In the genomic region with DNA sequence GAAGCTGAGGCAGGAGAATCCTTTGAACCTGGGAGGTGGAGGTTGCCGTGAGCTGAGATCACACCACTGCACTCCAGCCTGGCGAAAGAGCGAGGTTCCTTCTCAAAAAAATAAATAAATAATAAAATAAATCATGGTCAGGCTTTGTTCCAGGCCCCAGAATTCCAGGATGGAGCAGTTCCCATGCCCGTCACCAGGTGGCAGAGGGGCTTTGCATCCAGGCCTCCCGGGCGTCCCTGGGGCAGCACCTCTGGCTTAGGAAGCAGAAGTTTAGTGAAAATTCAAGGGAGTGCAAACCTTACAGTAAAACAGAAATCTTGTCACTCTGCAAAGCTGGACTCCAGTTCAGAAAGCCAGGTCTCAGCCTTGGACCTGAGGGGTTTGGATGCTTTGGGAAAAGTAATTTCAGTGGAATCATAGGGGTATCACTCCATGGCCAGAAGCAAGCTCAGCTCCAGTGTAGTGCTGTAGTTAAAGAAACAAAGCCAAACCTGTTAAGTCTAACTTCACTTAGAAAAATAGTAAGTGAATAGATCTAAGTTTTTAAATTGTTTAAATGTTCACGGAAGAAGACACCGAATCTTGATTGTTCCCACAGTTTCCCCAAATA, we compare ENCODE assay signal across 8 cellular contexts.
A peak's percentile ranks its signal among the peaks of the same experiment; 100 is the strongest.
DNase-seq lines count a peak whose midpoint lies in the region; ATAC-seq, FAIRE-seq and TF ChIP-seq lines count a peak whose summit lies in the region.

No MANE protein-coding gene starts in this region.

- no peaks in the 10 kb centered on the region for H3K4me1 ChIP-seq in heart left ventricle
- H3K4me1 ChIP-seq in iPS DF 6.9 (ENCODE audit: control insufficient read depth, insufficient read depth, low read length) = no peaks in the 10 kb centered on the region
- H3K4me1 ChIP-seq in upper lobe of left lung = no peaks in the 10 kb centered on the region

- H3K27me3 ChIP-seq in heart left ventricle (no peaks in the 10 kb centered on the region), iPS DF 6.9 (ENCODE audit: control insufficient read depth, insufficient read depth, low read length) (no peaks in the 10 kb centered on the region), upper lobe of left lung (no peaks in the 10 kb centered on the region)

- TF ChIP-seq POLR2A in heart left ventricle (IDR thresholded peaks at IDR 0.05) (no peak), upper lobe of left lung (IDR thresholded peaks at IDR 0.05) (no peak), GM12892 (IDR thresholded peaks at IDR 0.05; ENCODE audit: low read depth, low read length) (no peak)

- H3K4me3 ChIP-seq in heart left ventricle (no peak overlapping the region), iPS DF 6.9 (ENCODE audit: low read length) (no peak overlapping the region), upper lobe of left lung (no peak overlapping the region)

- TF ChIP-seq CTCF in heart left ventricle (IDR thresholded peaks at IDR 0.05) = peak; percentile 40 to 75 (median 62)
- peak in 5 of 6 experiments; percentile 27 to 65 (median 47) for TF ChIP-seq CTCF in upper lobe of left lung (IDR thresholded peaks at IDR 0.05)

- H3K27ac ChIP-seq in heart left ventricle = no peak overlapping the region
- no peak overlapping the region for H3K27ac ChIP-seq in iPS DF 6.9 (ENCODE audit: low read length)
- H3K27ac ChIP-seq in upper lobe of left lung = no peak overlapping the region

- 36 to 54% (median 45%) methylated on average over 8 of the region's 8 CpGs for WGBS in heart left ventricle, 4 donors
- no CpG with 5 or more reads among the region's 8 CpGs for WGBS in iPS DF 6.9 (ENCODE audit: insufficient coverage, insufficient read length)
- WGBS in upper lobe of left lung, 2 donors = 39 to 43% methylated on average over 8 of the region's 8 CpGs

- TF ChIP-seq EP300 in upper lobe of left lung (IDR thresholded peaks at IDR 0.05) = no peak

- ATAC-seq in heart left ventricle = peak in 3 of 4 donors; percentile 36 to 61 (median 53)
- no peak for ATAC-seq in Right ventricle myocardium inferior
- peak; percentile 72 to 73 for ATAC-seq in upper lobe of left lung (ENCODE audit: low FRiP score in 2 of 2)
- no peak for ATAC-seq in HG03045 (IDR thresholded peaks at IDR 0.05; ENCODE audit: unreplicated experiment)
- no peak for ATAC-seq in GM21367 (IDR thresholded peaks at IDR 0.05; ENCODE audit: unreplicated experiment)

- intact Hi-C loops in heart left ventricle (cut with DNase I) = loop anchor here in 8 of 10 donors (1.0 to 10.0 kb wide), 3 partner anchors 418 to 420 kb away; no protein-coding TSS in a partner anchor
- intact Hi-C loops in Right ventricle myocardium inferior (cut with DNase I) = loop anchor here (5.0 kb wide), 1 partner anchor 474 kb away; no protein-coding TSS in a partner anchor

- H3K36me3 ChIP-seq in heart left ventricle = no peaks in the 10 kb centered on the region
- H3K36me3 ChIP-seq in iPS DF 6.9 (ENCODE audit: control insufficient read depth, insufficient read depth, low read length) = no peaks in the 10 kb centered on the region
- H3K36me3 ChIP-seq in upper lobe of left lung = no peaks in the 10 kb centered on the region

- no peak for FAIRE-seq in GM12892 (lab: Jason Lieb, UNC)

- H3K9me3 ChIP-seq in heart left ventricle = no peaks in the 10 kb centered on the region
- no peaks in the 10 kb centered on the region for H3K9me3 ChIP-seq in iPS DF 6.9 (ENCODE audit: control insufficient read depth, insufficient read depth, low read length)
- no peaks in the 10 kb centered on the region for H3K9me3 ChIP-seq in upper lobe of left lung

- DNase-seq in heart left ventricle (peak; percentile 18 to 69 (median 47)), Right ventricle myocardium inferior (ENCODE audit: missing footprints) (no peak), SK-N-DZ (ENCODE audit: low spot score) (peak; percentile 66), iPS DF 6.9 (ENCODE audit: low read depth, low spot score) (peak; percentile 61), upper lobe of left lung (peak; percentile 35 to 59), GM12892 (ENCODE audit: insufficient read length) (no peak)

Comparison
In these comparisons a context has a peak if more than half of its experiments do, and no peak if none do; other contexts are left out.
1. ATAC-seq: peak in heart left ventricle (3 of 4) and upper lobe of left lung (2 of 2); none in Right ventricle myocardium inferior (single experiment), HG03045 (single experiment) and GM21367 (single experiment).
2. DNase-seq: peak in heart left ventricle (5 of 5), SK-N-DZ (single experiment), iPS DF 6.9 (single experiment) and upper lobe of left lung (2 of 2); none in Right ventricle myocardium inferior (single experiment) and GM12892 (single experiment).